1 cellular context compared by ENCODE assay signal in genomic region chr1:145823565-145824498, GRCh38.
TF ChIP-seq lines count a peak whose summit lies in the region.

Gene POLR3C, plus strand, starts transcription at chr1:145824200. Its CDS starts 1,577 bp downstream, at chr1:145825777.
Gene RNF115, minus strand, starts transcription at chr1:145824095. Its CDS starts 222 bp downstream, at chr1:145823873.

TF ChIP-seq in H1, 55 proteins besides CTCF, POLR2A, EP300 and RAD21:
- TF ChIP-seq SIN3A (conservative IDR thresholded peaks at IDR 0.05 in 1 of 2, IDR thresholded peaks at IDR 0.05 in 1 of 2; ENCODE audit: low read depth in 1 of 2, low read length in 2 of 2) (peak; percentile 63; a peak in 2 of 4 replicates), CBX5 (IDR thresholded peaks at IDR 0.05; ENCODE audit: low read depth, low read length) (no peak), USF2 (IDR thresholded peaks at IDR 0.05; ENCODE audit: low read length) (peak; percentile 79), ASH2L (IDR thresholded peaks at IDR 0.05; ENCODE audit: low read length) (peak; percentile 77), TAF1 (IDR thresholded peaks at IDR 0.05; ENCODE audit: low read depth, low read length) (peak; percentile 86), TAF7 (optimal IDR thresholded peaks at IDR 0.05; ENCODE audit: borderline replicate concordance, low read depth, low read length) (peak; percentile 61), SIRT6 (IDR thresholded peaks at IDR 0.05; ENCODE audit: low read length) (no peak), E2F6 (IDR thresholded peaks at IDR 0.05) (peak; percentile 84), RBBP5 (IDR thresholded peaks at IDR 0.05; ENCODE audit: borderline replicate concordance, low read depth, low read length) (peak; percentile 79; the same call in 1 of the 2 replicates), MAX (IDR thresholded peaks at IDR 0.05) (peak; percentile 69), FOSL1 (IDR thresholded peaks at IDR 0.05; ENCODE audit: insufficient read depth, low read depth, low read length) (no peak), HDAC2 (IDR thresholded peaks at IDR 0.05; ENCODE audit: borderline replicate concordance in 1 of 2, low read depth in 2 of 2, low read length in 2 of 2) (peak; percentile 16 to 25; a peak in 1 of 4 replicates), POLR2AphosphoS5 (IDR thresholded peaks at IDR 0.05; ENCODE audit: low read depth, low read length) (peak; percentile 57), KDM5A (IDR thresholded peaks at IDR 0.05; ENCODE audit: low read length) (no peak), ATF2 (IDR thresholded peaks at IDR 0.05; ENCODE audit: low read length) (no peak), TBP (IDR thresholded peaks at IDR 0.05; ENCODE audit: low read depth, low read length) (peak; percentile 89), EGR1 (IDR thresholded peaks at IDR 0.05; ENCODE audit: borderline replicate concordance, low read depth, low read length) (peak; percentile 22; the same call in 1 of the 2 replicates), SP2 (IDR thresholded peaks at IDR 0.05; ENCODE audit: low read length) (peak; percentile 88), CREB1 (IDR thresholded peaks at IDR 0.05) (no peak), YY1 (IDR thresholded peaks at IDR 0.05; ENCODE audit: low read depth, low read length) (peak; percentile 77), PHF8 (conservative IDR thresholded peaks at IDR 0.05; ENCODE audit: low read depth, low read length) (peak; percentile 80), CHD2 (IDR thresholded peaks at IDR 0.05; ENCODE audit: low read length) (no peak), SP4 (IDR thresholded peaks at IDR 0.05; ENCODE audit: low read length) (peak; percentile 63; the same call in 1 of the 2 replicates), SIX5 (IDR thresholded peaks at IDR 0.05; ENCODE audit: low read depth, low read length) (no peak), NRF1 (IDR thresholded peaks at IDR 0.05; ENCODE audit: low read depth, low read length) (no peak)
